11 cellular contexts compared by ENCODE assay signal in the genomic region with DNA sequence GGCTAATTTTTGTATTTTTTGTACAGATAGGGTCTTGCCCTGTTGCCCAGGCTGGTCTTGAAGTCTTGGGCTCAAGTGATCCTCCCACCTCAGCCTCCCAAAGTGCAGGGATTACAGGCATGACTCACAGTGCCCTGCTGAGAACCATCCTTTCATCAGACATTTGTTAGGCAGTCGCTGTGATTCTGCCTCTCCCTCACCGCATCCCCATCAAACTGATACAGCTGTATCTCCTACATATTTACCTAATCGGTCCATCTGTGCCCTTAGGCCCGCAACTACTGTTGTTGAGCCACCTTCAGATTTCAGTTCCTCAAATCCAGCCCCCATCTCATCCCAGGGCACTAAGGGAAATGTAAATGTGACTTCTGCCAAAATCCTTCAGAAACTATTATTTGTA. TPM values are rescaled to one million over a fixed set of nuclear protein-coding genes. Genes with fewer than 3 reads are reported as not detected.
DNase-seq lines count a peak whose midpoint lies in the region; ATAC-seq and TF ChIP-seq lines count a peak whose summit lies in the region.
"Had no signal": no experiment of that assay in that cellular context is flagged by ENCODE, and none has a peak within 500 bp of the region (broad histone marks: within the 10 kb centered on the region; RNA-seq: fewer than 3 reads in every experiment).

No MANE protein-coding gene starts in this region.

- POLR2A ChIA-PET in HEK293 (lab: Yijun Ruan, JAX) (interaction anchor here (0.6 to 3.2 kb wide), 8 partner anchors 9 to 126 kb away, joined by 3 to 20 read pairs (median 4); a partner anchor contains a TSS), HEK293T (lab: Yijun Ruan, JAX) (interaction anchor here (1.6 to 3.1 kb wide), 3 partner anchors 12 to 59 kb away, joined by 6 to 18 read pairs (median 7); no protein-coding TSS in a partner anchor)

- H3K27ac ChIP-seq in HEK293 (ENCODE audit: extremely low read depth, low read depth, low read length), result no peak overlapping the region
- H3K27ac ChIP-seq: foreskin keratinocyte had no signal

- no peak for DNase-seq in T-helper 2 cell treated with Interferon-gamma antibody and Interleukin-4, amounts not matched to agents 5 μg/mL and 100 μg/mL, for 36 hours (ENCODE audit: low spot score)
- DNase-seq in T-helper 2 cell (no peak), neural crest cell (ENCODE audit: low read depth, low spot score) (no peak), HEK293T (ENCODE audit: extremely low spot score) (no peak), HT-29 (ENCODE audit: low spot score) (no peak)
- no peak for DNase-seq in activated T-helper 1 cell treated with anti-CD3 and anti-CD28 coated beads, Interleukin-12 subunit alpha, Interleukin-12 subunit beta, Interleukin-2, Interleukin-4 antibody, amounts not matched to agents 30 ng/mL and 10 ng/mL and 1 ng/mL, durations not matched to agents 14 hours and 24 hours and 36 hours (ENCODE audit: low spot score)
- DNase-seq: amniotic stem cell had no signal

- no peaks in the 10 kb centered on the region for H3K36me3 Mint-ChIP-seq in T-helper 2 cell treated with Interferon-gamma antibody and Interleukin-4, amounts not matched to agents 5 μg/mL and 100 μg/mL, for 36 hours (ENCODE audit: low read depth)
- H3K36me3 Mint-ChIP-seq in activated T-helper 1 cell treated with anti-CD3 and anti-CD28 coated beads, Interleukin-12 subunit alpha, Interleukin-12 subunit beta, Interleukin-2, Interleukin-4 antibody, amounts not matched to agents 30 ng/mL and 10 ng/mL and 1 ng/mL, durations not matched to agents 14 hours and 24 hours and 36 hours (ENCODE audit: low read depth), result no peaks in the 10 kb centered on the region
- H3K36me3 Mint-ChIP-seq in neural crest cell (ENCODE audit: low read depth), result no peaks in the 10 kb centered on the region

- no peaks in the 10 kb centered on the region for H3K9me3 ChIP-seq in HEK293 (ENCODE audit: control insufficient read depth, insufficient read depth, low read depth, low read length)
- H3K9me3 ChIP-seq: upper lobe of left lung had no signal

- no peak for ATAC-seq in GM18498 (IDR thresholded peaks at IDR 0.05; ENCODE audit: unreplicated experiment)

- intact Hi-C loops in activated T-helper 1 cell treated with anti-CD3 and anti-CD28 coated beads, Interleukin-12 subunit alpha, Interleukin-12 subunit beta, Interleukin-2, Interleukin-4 antibody, amounts not matched to agents 30 ng/mL and 10 ng/mL and 1 ng/mL, durations not matched to agents 14 hours and 24 hours and 36 hours (cut with micrococcal nuclease), result loop anchor here (1.0 to 5.0 kb wide), 2 partner anchors 56 to 373 kb away; no protein-coding TSS in a partner anchor

- H3K27ac Mint-ChIP-seq in T-helper 2 cell treated with Interferon-gamma antibody and Interleukin-4, amounts not matched to agents 5 μg/mL and 100 μg/mL, for 36 hours, result no peak overlapping the region
- no peak overlapping the region for H3K27ac Mint-ChIP-seq in activated T-helper 1 cell treated with anti-CD3 and anti-CD28 coated beads, Interleukin-12 subunit alpha, Interleukin-12 subunit beta, Interleukin-2, Interleukin-4 antibody, amounts not matched to agents 30 ng/mL and 10 ng/mL and 1 ng/mL, durations not matched to agents 14 hours and 24 hours and 36 hours
- H3K27ac Mint-ChIP-seq in neural crest cell (ENCODE audit: unreplicated experiment), result no peak overlapping the region

- H3K4me3 ChIP-seq in HEK293 (ENCODE audit: low read depth, low read length), result no peak overlapping the region

- peaks cover 39% of the 10 kb centered on the region for H3K27me3 Mint-ChIP-seq in T-helper 2 cell treated with Interferon-gamma antibody and Interleukin-4, amounts not matched to agents 5 μg/mL and 100 μg/mL, for 36 hours (ENCODE audit: low read depth)
- peaks cover 37% of the 10 kb centered on the region for H3K27me3 Mint-ChIP-seq in activated T-helper 1 cell treated with anti-CD3 and anti-CD28 coated beads, Interleukin-12 subunit alpha, Interleukin-12 subunit beta, Interleukin-2, Interleukin-4 antibody, amounts not matched to agents 30 ng/mL and 10 ng/mL and 1 ng/mL, durations not matched to agents 14 hours and 24 hours and 36 hours (ENCODE audit: insufficient read depth)
- peaks cover 44% of the 10 kb centered on the region for H3K27me3 Mint-ChIP-seq in neural crest cell (ENCODE audit: low read depth)

- no peaks in the 10 kb centered on the region for H3K36me3 ChIP-seq in HEK293 (ENCODE audit: control insufficient read depth in 2 of 2, insufficient read depth in 1 of 2, low read length in 2 of 2)

- CTCF ChIA-PET in HEK293 (lab: Yijun Ruan, JAX), result interaction anchor here (0.6 to 2.8 kb wide), 20 partner anchors 7 to 372 kb away, joined by 3 to 44 read pairs (median 6); a partner anchor contains a TSS
- CTCF ChIA-PET in HEK293T (lab: Yijun Ruan, JAX), result interaction anchor here (0.6 to 3.4 kb wide), 11 partner anchors 8 to 114 kb away, joined by 3 to 43 read pairs (median 3); a partner anchor contains a TSS

- peaks cover 16% of the 10 kb centered on the region for H3K4me1 Mint-ChIP-seq in T-helper 2 cell treated with Interferon-gamma antibody and Interleukin-4, amounts not matched to agents 5 μg/mL and 100 μg/mL, for 36 hours (ENCODE audit: low read depth)
- H3K4me1 Mint-ChIP-seq in activated T-helper 1 cell treated with anti-CD3 and anti-CD28 coated beads, Interleukin-12 subunit alpha, Interleukin-12 subunit beta, Interleukin-2, Interleukin-4 antibody, amounts not matched to agents 30 ng/mL and 10 ng/mL and 1 ng/mL, durations not matched to agents 14 hours and 24 hours and 36 hours (ENCODE audit: low read depth), result peaks cover 16% of the 10 kb centered on the region
- H3K4me1 Mint-ChIP-seq in neural crest cell, result peaks cover 21% of the 10 kb centered on the region

- no peak for TF ChIP-seq CTCF in HEK293 (tag by site-specific recombination; IDR thresholded peaks at IDR 0.05)
- TF ChIP-seq CTCF in neural crest cell (conservative IDR thresholded peaks at IDR 0.05), result no peak

- no peaks in the 10 kb centered on the region; the same call in 1 of the 2 replicates for H3K4me1 ChIP-seq in HEK293 (ENCODE audit: control insufficient read depth, insufficient read depth, low read length)
- H3K4me1 ChIP-seq: foreskin keratinocyte had no signal

- H3K9me3 Mint-ChIP-seq in T-helper 2 cell treated with Interferon-gamma antibody and Interleukin-4, amounts not matched to agents 5 μg/mL and 100 μg/mL, for 36 hours, result no peaks in the 10 kb centered on the region
- H3K9me3 Mint-ChIP-seq in activated T-helper 1 cell treated with anti-CD3 and anti-CD28 coated beads, Interleukin-12 subunit alpha, Interleukin-12 subunit beta, Interleukin-2, Interleukin-4 antibody, amounts not matched to agents 30 ng/mL and 10 ng/mL and 1 ng/mL, durations not matched to agents 14 hours and 24 hours and 36 hours, result no peaks in the 10 kb centered on the region
- H3K9me3 Mint-ChIP-seq in neural crest cell, result no peaks in the 10 kb centered on the region

- H3K4me3 Mint-ChIP-seq in T-helper 2 cell treated with Interferon-gamma antibody and Interleukin-4, amounts not matched to agents 5 μg/mL and 100 μg/mL, for 36 hours, result peak overlapping the region; percentile 78
- H3K4me3 Mint-ChIP-seq in activated T-helper 1 cell treated with anti-CD3 and anti-CD28 coated beads, Interleukin-12 subunit alpha, Interleukin-12 subunit beta, Interleukin-2, Interleukin-4 antibody, amounts not matched to agents 30 ng/mL and 10 ng/mL and 1 ng/mL, durations not matched to agents 14 hours and 24 hours and 36 hours, result peak overlapping the region; percentile 78
- peak overlapping the region; percentile 88 for H3K4me3 Mint-ChIP-seq in neural crest cell

TF ChIP-seq in HEK293, 187 proteins besides CTCF, POLR2A, EP300 and RAD21 (continues in another document):
- TF ChIP-seq SP7 (tag by site-specific recombination; IDR thresholded peaks at IDR 0.05) (peak; percentile 71), ZNF585B (tag by site-specific recombination; IDR thresholded peaks at IDR 0.05) (no peak), ZNF354C (tag by site-specific recombination; IDR thresholded peaks at IDR 0.05; ENCODE audit: borderline replicate concordance, low read depth) (no peak)

TF ChIP-seq in HEK293T, 16 proteins besides CTCF, POLR2A, EP300 and RAD21:
- TF ChIP-seq CTBP1 (IDR thresholded peaks at IDR 0.05; ENCODE audit: borderline replicate concordance) (no peak), BHLHE40 (IDR thresholded peaks at IDR 0.05; ENCODE audit: borderline replicate concordance) (no peak)

RNA-seq across cellular contexts. Expression of a gene that starts 2.0 kb away (rescaled TPM):
- total RNA-seq in activated T-helper 1 cell treated with anti-CD3 and anti-CD28 coated beads, Interleukin-12 subunit alpha, Interleukin-12 subunit beta, Interleukin-2, Interleukin-4 antibody, amounts not matched to agents 30 ng/mL and 10 ng/mL and 1 ng/mL, durations not matched to agents 14 hours and 24 hours and 36 hours, result 1.7 and 2.5 TPM in 2 replicates
- 13.9 and 15.5 TPM in 2 replicates for total RNA-seq in neural crest cell
- 22.4 and 34.0 TPM in 2 replicates for total RNA-seq in HT-29 (2014; rRNA removed; shearing (Covaris generic))

RNA-seq across cellular contexts. Expression of a gene that starts 14.9 kb away (rescaled TPM):
- total RNA-seq in activated T-helper 1 cell treated with anti-CD3 and anti-CD28 coated beads, Interleukin-12 subunit alpha, Interleukin-12 subunit beta, Interleukin-2, Interleukin-4 antibody, amounts not matched to agents 30 ng/mL and 10 ng/mL and 1 ng/mL, durations not matched to agents 14 hours and 24 hours and 36 hours, result 7.3 and 9.3 TPM in 2 replicates
- 0.42 and 1.1 TPM in 2 replicates for total RNA-seq in neural crest cell
- total RNA-seq in HT-29 (2014; rRNA removed; shearing (Covaris generic)), result 0.89 and 1.3 TPM in 2 replicates
- total RNA-seq: foreskin keratinocyte had no signal

RNA-seq across cellular contexts. Expression of a gene that starts 19.0 kb away (rescaled TPM):
- total RNA-seq in activated T-helper 1 cell treated with anti-CD3 and anti-CD28 coated beads, Interleukin-12 subunit alpha, Interleukin-12 subunit beta, Interleukin-2, Interleukin-4 antibody, amounts not matched to agents 30 ng/mL and 10 ng/mL and 1 ng/mL, durations not matched to agents 14 hours and 24 hours and 36 hours, result 6.8 and 7.4 TPM in 2 replicates
- 1.2 and 1.8 TPM in 2 replicates for total RNA-seq in neural crest cell
- 13.1 and 13.3 TPM in 2 replicates for total RNA-seq in HT-29 (2014; rRNA removed; shearing (Covaris generic))

RNA-seq across cellular contexts. Expression of a gene that starts 54.0 kb away (rescaled TPM):
- total RNA-seq in activated T-helper 1 cell treated with anti-CD3 and anti-CD28 coated beads, Interleukin-12 subunit alpha, Interleukin-12 subunit beta, Interleukin-2, Interleukin-4 antibody, amounts not matched to agents 30 ng/mL and 10 ng/mL and 1 ng/mL, durations not matched to agents 14 hours and 24 hours and 36 hours, result 405 and 410 TPM in 2 replicates
- total RNA-seq in neural crest cell, result 449 and 459 TPM in 2 replicates
- total RNA-seq in HT-29 (2014; rRNA removed; shearing (Covaris generic)), result 92.7 and 92.8 TPM in 2 replicates
